Comparison of ENCODE assay signal across 8 cellular contexts in genomic region chr1:196608401-196609113, GRCh38. TPM values are rescaled to one million over a fixed set of nuclear protein-coding genes. Genes with fewer than 3 reads are reported as not detected.
A peak's percentile ranks its signal among the peaks of the same experiment; 100 is the strongest.
DNase-seq lines count a peak whose midpoint lies in the region; ATAC-seq and TF ChIP-seq lines count a peak whose summit lies in the region.
"Had no signal": no experiment of that assay in that cellular context is flagged by ENCODE, and none has a peak within 500 bp of the region (broad histone marks: within the 10 kb centered on the region; RNA-seq: fewer than 3 reads in every experiment).

Gene KCNT2, minus strand, starts transcription at chr1:196608440. Its CDS starts 131 bp downstream, at chr1:196608309.

- H3K9ac ChIP-seq in GM23248: peak within 1 kb of the TSS; percentile 57

- H3K4me3 ChIP-seq in GM23248 (peak within 1 kb of the TSS; percentile 77), right atrium auricular region (peak within 1 kb of the TSS; percentile 40 to 53)

- H2AFZ ChIP-seq in GM23248: peak within 1 kb of the TSS; percentile 90

- intact Hi-C loops in posterior cingulate gyrus (cut with DNase I): no loop called here

- no peaks in the 10 kb centered on the region for H3K36me3 ChIP-seq in GM23248 (ENCODE audit: low read depth)
- no peaks in the 10 kb centered on the region for H3K36me3 ChIP-seq in right atrium auricular region

- H3K4me2 ChIP-seq in GM23248 (ENCODE audit: unreplicated experiment): peak within 1 kb of the TSS; percentile 85

- H3K27ac ChIP-seq in GM23248: no peak within 1 kb of the TSS
- peak within 1 kb of the TSS; percentile 65 to 70 for H3K27ac ChIP-seq in right atrium auricular region

- H3K4me1 ChIP-seq in GM23248 (ENCODE audit: insufficient read depth): peaks cover 5% of the 10 kb centered on the region
- peaks cover 0 to 4% of the 10 kb centered on the region in 2 donors for H3K4me1 ChIP-seq in right atrium auricular region

- H3K9me3 ChIP-seq in GM23248 (ENCODE audit: low read depth) (no peaks in the 10 kb centered on the region), right atrium auricular region (no peaks in the 10 kb centered on the region)

- TF ChIP-seq CTCF in right atrium auricular region (IDR thresholded peaks at IDR 0.05): no peak

- WGBS in GM23248 (ENCODE audit: low coverage in 1 of 2, low lambda C conversion rate in 2 of 2, missing lambda C conversion rate in 2 of 2), 2 experiments: 2% methylated on average over 31 to 33 of the region's 37 CpGs

- ATAC-seq in HG02623 (IDR thresholded peaks at IDR 0.05; ENCODE audit: unreplicated experiment): no peak

- H3K27me3 ChIP-seq in GM23248 (replicated peaks; ENCODE audit: insufficient read depth) (peaks cover 6% of the 10 kb centered on the region; the same call in 1 of the 2 replicates), right atrium auricular region (no peaks in the 10 kb centered on the region)

- DNase-seq in GM23248 (peak; percentile 60), NCI-H2107 treated with DMSO at 0.1 percent for 48 hours (lab: John Stamatoyannopoulos, UW; ENCODE audit: unreplicated experiment) (peak; percentile 86), amygdala (lab: John Stamatoyannopoulos, UW) (peak in 37 of 56 donors; percentile 3 to 75 (median 38)), right atrium auricular region (ENCODE audit: low spot score) (peak; percentile 76), posterior cingulate gyrus (peak in 9 of 10 donors; percentile 16 to 88 (median 32)), activated gamma-delta T cell treated with Interleukin-2 at 50 U/mL for 16 hours (no peak)

- no peaks in the 10 kb centered on the region for H4K20me1 ChIP-seq in GM23248 (ENCODE audit: insufficient read depth)

- H3K79me2 ChIP-seq in GM23248 (ENCODE audit: insufficient read depth): no peaks in the 10 kb centered on the region

- H3F3A ChIP-seq in GM23248 (ENCODE audit: insufficient read depth): peaks cover 3% of the 10 kb centered on the region; the same call in 1 of the 2 replicates

- no peaks in the 10 kb centered on the region for H3K9me2 ChIP-seq in GM23248 (ENCODE audit: insufficient read depth)

- in situ Hi-C loops in GM23248 (cut with MboI): no loop called here

RNA-seq across cellular contexts. Expression of gene KCNT2, which starts in this region (rescaled TPM):
- total RNA-seq in GM23248 (2014; rRNA removed; shearing (Covaris generic)): 0.32 and 0.76 TPM in 2 replicates
- 0.14 and 0.22 TPM in 2 replicates for polyA plus RNA-seq in GM23248 (2016; fragmentation: Nextera tagmentation; extraction: Ambion mirVana)
- total RNA-seq in right atrium auricular region: 10 to 100 TPM in 1 of 2 donors, 1 to 10 TPM in 1; 3.9 to 14.1 TPM
- total RNA-seq: SK-MEL-5 had no signal

Comparison
In these comparisons a context has a peak if more than half of its experiments do, and no peak if none do; other contexts are left out.
1. Peak in DNase-seq, H3K4me3 ChIP-seq, H3K9ac ChIP-seq and H3K4me2 ChIP-seq in GM23248; RNA of the gene not detected or under 1 TPM.